27 cellular contexts compared by ENCODE assay signal in genomic region chr9:94054731-94055130, GRCh38. TPM values are rescaled to one million over a fixed set of nuclear protein-coding genes. Genes with fewer than 3 reads are reported as not detected.
DNase-seq lines count a peak whose midpoint lies in the region; ATAC-seq and TF ChIP-seq lines count a peak whose summit lies in the region.
"Had no signal": no experiment of that assay in that cellular context is flagged by ENCODE, and none has a peak within 500 bp of the region (broad histone marks: within the 10 kb centered on the region; RNA-seq: fewer than 3 reads in every experiment).

No MANE protein-coding gene starts in this region.

- H3K4me1 ChIP-seq in sigmoid colon (peaks cover 0 to 30% (median 15%) of the 10 kb centered on the region in 4 donors), gastrocnemius medialis (peaks cover 0 to 6% of the 10 kb centered on the region in 2 donors)
- H3K4me1 ChIP-seq: BLaER1, Caco-2, HAP-1, Peyer's patch had no signal

- peak overlapping the region in 1 of 4 donors; percentile 62 for H3K27ac ChIP-seq in sigmoid colon
- no peak overlapping the region for H3K27ac ChIP-seq in gastrocnemius medialis
- H3K27ac ChIP-seq: BLaER1, GM23248, HL-60, Peyer's patch, SJSA1 had no signal

- WGBS in sigmoid colon, 2 donors: 55 to 83% methylated on average over 2 of the region's 2 CpGs

- ATAC-seq in GM18873 (IDR thresholded peaks at IDR 0.05; ENCODE audit: low FRiP score, unreplicated experiment) (no peak), gastrocnemius medialis (no peak)
- ATAC-seq: GM12878, HepG2, K562 had no signal

- H3K27me3 ChIP-seq in sigmoid colon (no peaks in the 10 kb centered on the region), gastrocnemius medialis (no peaks in the 10 kb centered on the region)
- H3K27me3 ChIP-seq: BLaER1, Peyer's patch, SJSA1 had no signal

- H3K4me3 ChIP-seq in fibroblast of the aortic adventitia (ENCODE audit: low read depth, low read length): no peak overlapping the region
- no peak overlapping the region for H3K4me3 ChIP-seq in sigmoid colon
- no peak overlapping the region for H3K4me3 ChIP-seq in gastrocnemius medialis
- H3K4me3 ChIP-seq: BLaER1, GM12878, GM23248, HAP-1, K562, Peyer's patch, SJSA1 had no signal

- H3K9me3 ChIP-seq in sigmoid colon: peaks cover 0 to 5% (median 3%) of the 10 kb centered on the region in 4 donors
- H3K9me3 ChIP-seq in gastrocnemius medialis: no peaks in the 10 kb centered on the region
- H3K9me3 ChIP-seq: Caco-2, HAP-1, SJSA1 had no signal

- TF ChIP-seq POLR2A in sigmoid colon (IDR thresholded peaks at IDR 0.05) (no peak), gastrocnemius medialis (IDR thresholded peaks at IDR 0.05) (no peak)

- TF ChIP-seq CTCF in fibroblast of the aortic adventitia (IDR thresholded peaks at IDR 0.05; ENCODE audit: insufficient read depth, low read length): no peak
- TF ChIP-seq CTCF in sigmoid colon (IDR thresholded peaks at IDR 0.05): no peak
- no peak for TF ChIP-seq CTCF in gastrocnemius medialis (IDR thresholded peaks at IDR 0.05 in 4 of 5, conservative IDR thresholded peaks at IDR 0.05 in 1 of 5)

- in situ Hi-C loops in gastrocnemius medialis (cut with MboI; ENCODE audit: low sequenced_read_pairs in 4 of 4): no loop called here

- intact Hi-C loops in sigmoid colon (cut with DNase I) (no loop called here), gastrocnemius medialis (cut with DNase I; ENCODE audit: low total_unique reads) (no loop called here)

- H3K36me3 ChIP-seq in sigmoid colon: no peaks in the 10 kb centered on the region
- no peaks in the 10 kb centered on the region for H3K36me3 ChIP-seq in gastrocnemius medialis
- H3K36me3 ChIP-seq: HAP-1, Peyer's patch, SJSA1 had no signal

- peak; percentile 4 for DNase-seq in amniotic epithelial cell (ENCODE audit: low read depth)
- DNase-seq in fibroblast of the aortic adventitia (ENCODE audit: low read depth): peak; percentile 14
- DNase-seq in medulla oblongata (ENCODE audit: extremely low spot score): peak; percentile 60
- DNase-seq in sigmoid colon: peak; percentile 72
- no peak for DNase-seq in NCI-H1105 treated with DMSO at 0.1 percent for 48 hours (lab: John Stamatoyannopoulos, UW)
- DNase-seq in gastrocnemius medialis: no peak
- DNase-seq: Caco-2; CD4-positive, alpha-beta T cell; DND-41; GM23248; MM.1S; NCI-H1048; NCI-H1436 treated with DMSO at 0.1 percent for 48 hours; NCI-H1930; NCI-H2227 treated with DMSO at 0.1 percent for 48 hours; NCI-H510A treated with DMSO at 0.1 percent for 48 hours; NCI-H748 treated with DMSO at 0.1 percent for 48 hours; NK-92 treated with Interleukin-12 subunit alpha and Interleukin-12 subunit beta, amount 100 ng/mL, for 24 hours; Peyer's patch had no signal

- no peak for TF ChIP-seq EP300 in sigmoid colon (IDR thresholded peaks at IDR 0.05)

RNA-seq across cellular contexts. Expression of gene PTPDC1, which starts 29.5 kb away (rescaled TPM):
- total RNA-seq in fibroblast of the aortic adventitia (ENCODE audit: low replicate concordance): 6.6 and 10.8 TPM in 2 replicates
- 10 to 100 TPM; 12.0 to 16.3 (median 13.8) TPM for total RNA-seq in sigmoid colon
- 1 to 10 TPM; 2.1 to 2.5 (median 2.4) TPM for polyA plus RNA-seq in sigmoid colon
- 10 to 100 TPM in 2 of 4 donors, 1 to 10 TPM in 2; 4.3 to 11.4 (median 10.2) TPM for total RNA-seq in gastrocnemius medialis

Comparison
In these comparisons a context has a peak if more than half of its experiments do, and no peak if none do; other contexts are left out.
1. DNase-seq: peak in amniotic epithelial cell (single experiment), fibroblast of the aortic adventitia (single experiment), medulla oblongata (single experiment) and sigmoid colon (single experiment); none in NCI-H1105 treated with DMSO at 0.1 percent for 48 hours (single experiment) and gastrocnemius medialis (0 of 2).